Comparison of ENCODE assay signal across 8 cellular contexts in genomic region chr10:123150986-123151738, GRCh38. TPM values are rescaled to one million over a fixed set of nuclear protein-coding genes. Genes with fewer than 3 reads are reported as not detected.
DNase-seq lines count a peak whose midpoint lies in the region; ATAC-seq and TF ChIP-seq lines count a peak whose summit lies in the region.

No MANE protein-coding gene starts in this region.

- DNase-seq in natural killer cell (peak; percentile 17), kidney tubule cell (ENCODE audit: low spot score) (peak; percentile 54), upper lobe of right lung (peak; percentile 70), NCI-H345 treated with DMSO at 0.1 percent for 48 hours (lab: John Stamatoyannopoulos, UW; ENCODE audit: unreplicated experiment) (no peak), activated gamma-delta T cell (lab: John Stamatoyannopoulos, UW) (no peak)
- DNase-seq in natural killer cell treated with Interleukin-12 subunit alpha and Interleukin-12 subunit beta and Interleukin-15 and Interleukin-18, amount 100 ng/mL, for 72 hours (ENCODE audit: low spot score), result no peak
- no peak for DNase-seq in activated T-helper 1 cell treated with anti-CD3 and anti-CD28 coated beads, Interleukin-12 subunit alpha, Interleukin-12 subunit beta, Interleukin-2, Interleukin-4 antibody, amounts not matched to agents 30 ng/mL and 10 ng/mL and 1 ng/mL, durations not matched to agents 14 hours and 24 hours and 36 hours (ENCODE audit: low spot score)
- no peak for DNase-seq in effector CD8-positive, alpha-beta T cell (lab: John Stamatoyannopoulos, UW)

- H3K9me3 ChIP-seq in upper lobe of right lung, result no peaks in the 10 kb centered on the region

- H3K27me3 ChIP-seq in upper lobe of right lung, result peaks cover 74% of the 10 kb centered on the region

- peaks cover 49% of the 10 kb centered on the region for H3K4me1 ChIP-seq in upper lobe of right lung

- H3K27ac Mint-ChIP-seq in natural killer cell, result no peak overlapping the region
- H3K27ac Mint-ChIP-seq in natural killer cell treated with Interleukin-12 subunit alpha and Interleukin-12 subunit beta and Interleukin-15 and Interleukin-18, amount 100 ng/mL, for 72 hours, result no peak overlapping the region
- no peak overlapping the region for H3K27ac Mint-ChIP-seq in activated T-helper 1 cell treated with anti-CD3 and anti-CD28 coated beads, Interleukin-12 subunit alpha, Interleukin-12 subunit beta, Interleukin-2, Interleukin-4 antibody, amounts not matched to agents 30 ng/mL and 10 ng/mL and 1 ng/mL, durations not matched to agents 14 hours and 24 hours and 36 hours

- intact Hi-C loops in natural killer cell (cut with micrococcal nuclease), result no loop called here
- intact Hi-C loops in activated T-helper 1 cell treated with anti-CD3 and anti-CD28 coated beads, Interleukin-12 subunit alpha, Interleukin-12 subunit beta, Interleukin-2, Interleukin-4 antibody, amounts not matched to agents 30 ng/mL and 10 ng/mL and 1 ng/mL, durations not matched to agents 14 hours and 24 hours and 36 hours (cut with micrococcal nuclease), result loop anchor here (1.0 to 10.0 kb wide), 5 partner anchors 13 to 1574 kb away; partner anchors contain the start of genes ATE1 and LHPP
- intact Hi-C loops in upper lobe of right lung (cut with DNase I), result no loop called here

- TF ChIP-seq CTCF in natural killer cell (IDR thresholded peaks at IDR 0.05), result no peak
- no peak for TF ChIP-seq CTCF in upper lobe of right lung (IDR thresholded peaks at IDR 0.05)

- H3K9me3 Mint-ChIP-seq in natural killer cell, result no peaks in the 10 kb centered on the region
- H3K9me3 Mint-ChIP-seq in natural killer cell treated with Interleukin-12 subunit alpha and Interleukin-12 subunit beta and Interleukin-15 and Interleukin-18, amount 100 ng/mL, for 72 hours, result no peaks in the 10 kb centered on the region
- H3K9me3 Mint-ChIP-seq in activated T-helper 1 cell treated with anti-CD3 and anti-CD28 coated beads, Interleukin-12 subunit alpha, Interleukin-12 subunit beta, Interleukin-2, Interleukin-4 antibody, amounts not matched to agents 30 ng/mL and 10 ng/mL and 1 ng/mL, durations not matched to agents 14 hours and 24 hours and 36 hours, result no peaks in the 10 kb centered on the region

- H3K4me3 ChIP-seq in upper lobe of right lung, result peak overlapping the region; percentile 27

- no peaks in the 10 kb centered on the region for H3K36me3 Mint-ChIP-seq in natural killer cell
- peaks cover 15% of the 10 kb centered on the region for H3K36me3 Mint-ChIP-seq in natural killer cell treated with Interleukin-12 subunit alpha and Interleukin-12 subunit beta and Interleukin-15 and Interleukin-18, amount 100 ng/mL, for 72 hours
- peaks cover 14% of the 10 kb centered on the region for H3K36me3 Mint-ChIP-seq in activated T-helper 1 cell treated with anti-CD3 and anti-CD28 coated beads, Interleukin-12 subunit alpha, Interleukin-12 subunit beta, Interleukin-2, Interleukin-4 antibody, amounts not matched to agents 30 ng/mL and 10 ng/mL and 1 ng/mL, durations not matched to agents 14 hours and 24 hours and 36 hours (ENCODE audit: low read depth)

- H3K27me3 Mint-ChIP-seq in natural killer cell (ENCODE audit: low read depth in 2 of 2), result peaks cover 36 to 37% of the 10 kb centered on the region in 2 donors
- H3K27me3 Mint-ChIP-seq in natural killer cell treated with Interleukin-12 subunit alpha and Interleukin-12 subunit beta and Interleukin-15 and Interleukin-18, amount 100 ng/mL, for 72 hours, result peaks cover 22 to 26% of the 10 kb centered on the region in 2 donors
- H3K27me3 Mint-ChIP-seq in activated T-helper 1 cell treated with anti-CD3 and anti-CD28 coated beads, Interleukin-12 subunit alpha, Interleukin-12 subunit beta, Interleukin-2, Interleukin-4 antibody, amounts not matched to agents 30 ng/mL and 10 ng/mL and 1 ng/mL, durations not matched to agents 14 hours and 24 hours and 36 hours (ENCODE audit: insufficient read depth), result peaks cover 31% of the 10 kb centered on the region

- peak overlapping the region; percentile 21 for H3K4me3 Mint-ChIP-seq in natural killer cell
- H3K4me3 Mint-ChIP-seq in natural killer cell treated with Interleukin-12 subunit alpha and Interleukin-12 subunit beta and Interleukin-15 and Interleukin-18, amount 100 ng/mL, for 72 hours, result no peak overlapping the region
- peak overlapping the region; percentile 60 for H3K4me3 Mint-ChIP-seq in activated T-helper 1 cell treated with anti-CD3 and anti-CD28 coated beads, Interleukin-12 subunit alpha, Interleukin-12 subunit beta, Interleukin-2, Interleukin-4 antibody, amounts not matched to agents 30 ng/mL and 10 ng/mL and 1 ng/mL, durations not matched to agents 14 hours and 24 hours and 36 hours

- peaks cover 30 to 36% of the 10 kb centered on the region in 2 donors for H3K4me1 Mint-ChIP-seq in natural killer cell
- peaks cover 31 to 33% of the 10 kb centered on the region in 2 donors for H3K4me1 Mint-ChIP-seq in natural killer cell treated with Interleukin-12 subunit alpha and Interleukin-12 subunit beta and Interleukin-15 and Interleukin-18, amount 100 ng/mL, for 72 hours (ENCODE audit: low read depth in 2 of 2)
- peaks cover 36% of the 10 kb centered on the region for H3K4me1 Mint-ChIP-seq in activated T-helper 1 cell treated with anti-CD3 and anti-CD28 coated beads, Interleukin-12 subunit alpha, Interleukin-12 subunit beta, Interleukin-2, Interleukin-4 antibody, amounts not matched to agents 30 ng/mL and 10 ng/mL and 1 ng/mL, durations not matched to agents 14 hours and 24 hours and 36 hours (ENCODE audit: low read depth)

- ATAC-seq in natural killer cell, result no peak
- no peak for ATAC-seq in natural killer cell treated with Interleukin-12 subunit alpha and Interleukin-12 subunit beta and Interleukin-15 and Interleukin-18, amount 100 ng/mL, for 72 hours
- no peak for ATAC-seq in upper lobe of right lung

- H3K27ac ChIP-seq in upper lobe of right lung, result no peak overlapping the region

- peaks cover 3% of the 10 kb centered on the region for H3K36me3 ChIP-seq in upper lobe of right lung

RNA-seq across cellular contexts. Expression of gene BUB3, which starts 3.0 kb away (rescaled TPM):
- total RNA-seq in natural killer cell (100 to 1,000 TPM; 122 to 145 (median 125) TPM), upper lobe of right lung (61.8 TPM)
- total RNA-seq in natural killer cell treated with Interleukin-12 subunit alpha and Interleukin-12 subunit beta and Interleukin-15 and Interleukin-18, amount 100 ng/mL, for 72 hours, result 100 to 1,000 TPM; 163 to 226 TPM
- 197 and 201 TPM in 2 replicates for total RNA-seq in activated T-helper 1 cell treated with anti-CD3 and anti-CD28 coated beads, Interleukin-12 subunit alpha, Interleukin-12 subunit beta, Interleukin-2, Interleukin-4 antibody, amounts not matched to agents 30 ng/mL and 10 ng/mL and 1 ng/mL, durations not matched to agents 14 hours and 24 hours and 36 hours

RNA-seq across cellular contexts. Expression of gene HMX2, which starts 3.2 kb away (rescaled TPM):
- total RNA-seq in natural killer cell (not detected), upper lobe of right lung (not detected)
- not detected for total RNA-seq in natural killer cell treated with Interleukin-12 subunit alpha and Interleukin-12 subunit beta and Interleukin-15 and Interleukin-18, amount 100 ng/mL, for 72 hours
- not detected in 2 replicates for total RNA-seq in activated T-helper 1 cell treated with anti-CD3 and anti-CD28 coated beads, Interleukin-12 subunit alpha, Interleukin-12 subunit beta, Interleukin-2, Interleukin-4 antibody, amounts not matched to agents 30 ng/mL and 10 ng/mL and 1 ng/mL, durations not matched to agents 14 hours and 24 hours and 36 hours

RNA-seq across cellular contexts. Expression of gene HMX3, which starts 15.4 kb away (rescaled TPM):
- total RNA-seq in natural killer cell, result under 1 TPM in 1 of 3 donors, not detected in 2; 0.33 TPM
- not detected for total RNA-seq in natural killer cell treated with Interleukin-12 subunit alpha and Interleukin-12 subunit beta and Interleukin-15 and Interleukin-18, amount 100 ng/mL, for 72 hours
- not detected in 2 replicates for total RNA-seq in activated T-helper 1 cell treated with anti-CD3 and anti-CD28 coated beads, Interleukin-12 subunit alpha, Interleukin-12 subunit beta, Interleukin-2, Interleukin-4 antibody, amounts not matched to agents 30 ng/mL and 10 ng/mL and 1 ng/mL, durations not matched to agents 14 hours and 24 hours and 36 hours
- total RNA-seq in upper lobe of right lung, result not detected

Comparison
In these comparisons a context has a peak if more than half of its experiments do, and no peak if none do; other contexts are left out.
1. DNase-seq: peak in natural killer cell (single experiment), kidney tubule cell (single experiment) and upper lobe of right lung (single experiment); none in natural killer cell treated with Interleukin-12 subunit alpha and Interleukin-12 subunit beta and Interleukin-15 and Interleukin-18, amount 100 ng/mL, for 72 hours (single experiment), activated T-helper 1 cell treated with anti-CD3 and anti-CD28 coated beads, Interleukin-12 subunit alpha, Interleukin-12 subunit beta, Interleukin-2, Interleukin-4 antibody, amounts not matched to agents 30 ng/mL and 10 ng/mL and 1 ng/mL, durations not matched to agents 14 hours and 24 hours and 36 hours (single experiment), NCI-H345 treated with DMSO at 0.1 percent for 48 hours (single experiment), activated gamma-delta T cell (single experiment) and effector CD8-positive, alpha-beta T cell (single experiment).